In the genomic region with DNA sequence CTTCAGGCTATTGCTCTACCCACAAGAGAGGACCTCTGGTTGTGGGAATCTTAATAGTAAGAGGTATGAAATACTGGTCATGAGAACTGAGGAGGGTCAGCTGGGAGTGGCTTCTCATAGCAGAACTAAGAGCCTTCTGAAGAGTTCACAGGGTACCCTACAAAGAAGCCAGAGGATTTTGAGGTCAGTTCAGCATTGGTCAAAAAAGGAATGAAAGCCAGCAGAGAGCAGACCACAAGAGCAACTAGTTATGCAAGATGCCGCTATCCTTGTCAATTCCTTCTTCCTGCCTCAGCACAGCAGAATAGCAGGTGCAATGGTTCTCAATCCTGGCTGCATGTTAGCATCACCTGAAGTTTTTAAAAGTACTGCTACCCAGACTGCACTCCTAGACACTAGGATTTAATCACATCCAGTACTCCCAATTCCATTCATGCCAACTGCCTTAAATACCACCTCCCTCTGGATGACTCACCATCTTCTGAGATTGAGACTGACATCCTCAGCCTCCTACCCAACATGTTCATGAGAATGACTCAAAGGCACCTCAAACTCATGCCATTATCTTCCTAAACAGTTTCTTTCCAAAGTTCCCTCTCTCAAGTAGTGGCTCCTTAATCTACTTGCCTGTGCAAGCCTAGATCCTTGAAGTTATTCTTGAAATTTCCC, we compare ENCODE assay signal across 13 cellular contexts.
DNase-seq lines count a peak whose midpoint lies in the region; ATAC-seq lines count a peak whose summit lies in the region.
"Had no signal": no experiment of that assay in that cellular context is flagged by ENCODE, and none has a peak within 500 bp of the region (broad histone marks: within the 10 kb centered on the region; RNA-seq: fewer than 3 reads in every experiment).

No MANE protein-coding gene starts in this region.

- H3K27ac Mint-ChIP-seq in activated CD4-positive, alpha-beta T cell treated with anti-CD3 and anti-CD28 coated beads for 36 hours: no peak overlapping the region
- H3K27ac Mint-ChIP-seq in stimulated activated effector memory CD8-positive, alpha-beta T cell treated with anti-CD3 and anti-CD28 coated beads, Interleukin-12 subunit alpha, Interleukin-12 subunit beta, amount 100 ng/mL, for 72 hours: no peak overlapping the region
- no peak overlapping the region for H3K27ac Mint-ChIP-seq in activated naive CD8-positive, alpha-beta T cell treated with anti-CD3 and anti-CD28 coated beads for 36 hours

- H3K36me3 ChIP-seq in SJCRH30: no peaks in the 10 kb centered on the region
- H3K36me3 ChIP-seq: cardiac muscle cell, spleen had no signal

- no peaks in the 10 kb centered on the region for H3K36me3 Mint-ChIP-seq in activated CD4-positive, alpha-beta T cell treated with anti-CD3 and anti-CD28 coated beads for 36 hours (ENCODE audit: low read depth)
- H3K36me3 Mint-ChIP-seq in stimulated activated effector memory CD8-positive, alpha-beta T cell treated with anti-CD3 and anti-CD28 coated beads, Interleukin-12 subunit alpha, Interleukin-12 subunit beta, amount 100 ng/mL, for 72 hours: no peaks in the 10 kb centered on the region
- no peaks in the 10 kb centered on the region for H3K36me3 Mint-ChIP-seq in activated naive CD8-positive, alpha-beta T cell treated with anti-CD3 and anti-CD28 coated beads for 36 hours
- H3K36me3 Mint-ChIP-seq: naive B cell had no signal

- H3K27ac ChIP-seq in SJCRH30: no peak overlapping the region
- H3K27ac ChIP-seq: cardiac muscle cell had no signal

- no peaks in the 10 kb centered on the region for H3K27me3 ChIP-seq in SJCRH30
- H3K27me3 ChIP-seq: cardiac muscle cell, spleen had no signal

- POLR2A ChIA-PET in activated CD4-positive, alpha-beta T cell treated with anti-CD3 and anti-CD28 coated beads for 36 hours (lab: Charles Lee): no interaction called here

- 0 out of 2 replicates have a peak, but pooled peaks cover 3% of the 10 kb centered on the region for H3K9me3 ChIP-seq in SJCRH30 (replicated peaks)

- H3K4me1 Mint-ChIP-seq in activated CD4-positive, alpha-beta T cell treated with anti-CD3 and anti-CD28 coated beads for 36 hours: no peaks in the 10 kb centered on the region
- H3K4me1 Mint-ChIP-seq in stimulated activated effector memory CD8-positive, alpha-beta T cell treated with anti-CD3 and anti-CD28 coated beads, Interleukin-12 subunit alpha, Interleukin-12 subunit beta, amount 100 ng/mL, for 72 hours: no peaks in the 10 kb centered on the region
- no peaks in the 10 kb centered on the region for H3K4me1 Mint-ChIP-seq in activated naive CD8-positive, alpha-beta T cell treated with anti-CD3 and anti-CD28 coated beads for 36 hours
- H3K4me1 Mint-ChIP-seq: naive B cell had no signal

- intact Hi-C loops in activated CD4-positive, alpha-beta T cell treated with anti-CD3 and anti-CD28 coated beads for 36 hours (cut with DNase I, micrococcal nuclease): no loop called here

- H3K9me3 Mint-ChIP-seq in activated CD4-positive, alpha-beta T cell treated with anti-CD3 and anti-CD28 coated beads for 36 hours (ENCODE audit: low read depth): no peaks in the 10 kb centered on the region
- peaks cover 4% of the 10 kb centered on the region for H3K9me3 Mint-ChIP-seq in stimulated activated effector memory CD8-positive, alpha-beta T cell treated with anti-CD3 and anti-CD28 coated beads, Interleukin-12 subunit alpha, Interleukin-12 subunit beta, amount 100 ng/mL, for 72 hours
- H3K9me3 Mint-ChIP-seq in activated naive CD8-positive, alpha-beta T cell treated with anti-CD3 and anti-CD28 coated beads for 36 hours: peaks cover 6% of the 10 kb centered on the region

- no peaks in the 10 kb centered on the region for H3K27me3 Mint-ChIP-seq in activated CD4-positive, alpha-beta T cell treated with anti-CD3 and anti-CD28 coated beads for 36 hours
- H3K27me3 Mint-ChIP-seq in activated naive CD8-positive, alpha-beta T cell treated with anti-CD3 and anti-CD28 coated beads for 36 hours: no peaks in the 10 kb centered on the region

- no peak for DNase-seq in activated CD4-positive, alpha-beta T cell treated with anti-CD3 and anti-CD28 coated beads for 36 hours
- no peak for DNase-seq in activated CD4-positive, alpha-beta T cell treated with anti-CD3 and anti-CD28 coated beads, Interleukin-2, amount 50 U/mL, for 48 hours
- peak; percentile 22 for DNase-seq in SK-MEL-5 (ENCODE audit: low read depth, low spot score)
- DNase-seq in fibroblast of the conjunctiva (ENCODE audit: low read depth): peak; percentile 51
- no peak for DNase-seq in stimulated activated effector memory CD8-positive, alpha-beta T cell treated with anti-CD3 and anti-CD28 coated beads, Interleukin-12 subunit alpha, Interleukin-12 subunit beta, amount 100 ng/mL, for 72 hours (ENCODE audit: low spot score in 2 of 2)
- no peak for DNase-seq in activated naive CD8-positive, alpha-beta T cell treated with anti-CD3 and anti-CD28 coated beads for 36 hours
- DNase-seq in SJCRH30: no peak
- no peak for DNase-seq in activated CD4-positive, alpha-beta T cell treated with anti-CD3 and anti-CD28 coated beads for 48 hours
- DNase-seq: naive B cell, NCI-H446, spleen, SW 1271 had no signal

- no peaks in the 10 kb centered on the region for H3K4me1 ChIP-seq in SJCRH30

- H3K4me3 ChIP-seq in SJCRH30: no peak overlapping the region
- H3K4me3 ChIP-seq: cardiac muscle cell, spleen had no signal

- ATAC-seq in activated CD4-positive, alpha-beta T cell treated with anti-CD3 and anti-CD28 coated beads for 36 hours: peak; percentile 64
- peak; percentile 75 for ATAC-seq in stimulated activated effector memory CD8-positive, alpha-beta T cell treated with anti-CD3 and anti-CD28 coated beads, Interleukin-12 subunit alpha, Interleukin-12 subunit beta, amount 100 ng/mL, for 72 hours

- CTCF ChIA-PET in activated CD4-positive, alpha-beta T cell treated with anti-CD3 and anti-CD28 coated beads for 36 hours (lab: Charles Lee): no interaction called here

- in situ Hi-C loops in SK-MEL-5 (cut with HindIII; ENCODE audit: low pct_unique_long_range_greater_than_20kb, low sequenced_read_pairs): no loop called here

- no peak overlapping the region for H3K4me3 Mint-ChIP-seq in activated CD4-positive, alpha-beta T cell treated with anti-CD3 and anti-CD28 coated beads for 36 hours
- H3K4me3 Mint-ChIP-seq in stimulated activated effector memory CD8-positive, alpha-beta T cell treated with anti-CD3 and anti-CD28 coated beads, Interleukin-12 subunit alpha, Interleukin-12 subunit beta, amount 100 ng/mL, for 72 hours: no peak overlapping the region
- no peak overlapping the region for H3K4me3 Mint-ChIP-seq in activated naive CD8-positive, alpha-beta T cell treated with anti-CD3 and anti-CD28 coated beads for 36 hours
- H3K4me3 Mint-ChIP-seq: naive B cell had no signal

Comparison
In these comparisons a context has a peak if more than half of its experiments do, and no peak if none do; other contexts are left out.
1. DNase-seq: peak in SK-MEL-5 (single experiment) and fibroblast of the conjunctiva (single experiment); none in activated CD4-positive, alpha-beta T cell treated with anti-CD3 and anti-CD28 coated beads for 36 hours (single experiment), activated CD4-positive, alpha-beta T cell treated with anti-CD3 and anti-CD28 coated beads, Interleukin-2, amount 50 U/mL, for 48 hours (0 of 2), stimulated activated effector memory CD8-positive, alpha-beta T cell treated with anti-CD3 and anti-CD28 coated beads, Interleukin-12 subunit alpha, Interleukin-12 subunit beta, amount 100 ng/mL, for 72 hours (0 of 2), activated naive CD8-positive, alpha-beta T cell treated with anti-CD3 and anti-CD28 coated beads for 36 hours (single experiment), SJCRH30 (0 of 2) and activated CD4-positive, alpha-beta T cell treated with anti-CD3 and anti-CD28 coated beads for 48 hours (single experiment).